In the genomic region with DNA sequence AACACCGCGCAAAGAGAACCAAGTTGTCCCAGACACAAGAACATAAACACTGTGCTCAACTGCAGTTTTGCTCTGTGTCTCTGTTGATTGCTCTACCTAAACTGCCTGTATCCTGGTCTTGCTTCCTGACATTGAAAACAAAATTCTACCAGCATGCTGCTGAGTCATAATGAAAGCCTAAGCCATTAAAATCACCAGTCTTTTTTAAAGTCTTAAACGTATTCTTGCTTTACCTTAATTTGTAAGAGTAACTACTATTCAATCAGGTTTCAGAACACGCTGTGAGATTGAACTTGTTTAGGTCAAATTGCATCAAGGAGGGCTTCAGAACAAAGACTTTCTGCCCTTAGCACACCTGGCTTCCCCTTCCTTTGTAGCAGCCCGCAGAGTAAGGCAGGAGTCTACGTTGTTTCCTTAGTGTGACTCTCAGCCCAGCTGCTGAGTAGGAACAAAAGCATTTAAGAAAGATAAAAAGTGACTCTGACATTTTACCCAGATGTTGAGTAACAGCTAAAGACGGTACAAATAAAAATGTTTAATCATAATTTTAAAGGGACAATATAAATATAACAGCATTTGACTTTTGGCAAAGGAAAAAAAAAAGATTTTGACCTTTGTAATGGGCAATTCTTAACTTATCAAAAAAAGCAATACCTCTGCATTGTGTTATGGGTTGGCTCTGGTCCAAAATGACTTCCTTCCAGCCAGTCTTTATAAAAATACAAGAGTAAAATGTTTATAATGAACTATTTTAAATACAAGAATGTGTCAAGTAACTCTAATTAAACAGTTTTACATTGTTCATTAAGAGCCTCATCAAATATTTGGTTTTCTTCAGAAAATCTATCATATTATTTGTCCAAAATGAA, we compare ENCODE assay signal across 8 cellular contexts.
DNase-seq lines count a peak whose midpoint lies in the region; ATAC-seq and TF ChIP-seq lines count a peak whose summit lies in the region.

No MANE protein-coding gene starts in this region.

- H3K27me3 Mint-ChIP-seq in type B pancreatic cell = no peaks in the 10 kb centered on the region

- no peaks in the 10 kb centered on the region for H3K9me3 Mint-ChIP-seq in type B pancreatic cell

- ATAC-seq in stimulated activated naive CD8-positive, alpha-beta T cell treated with anti-CD3 and anti-CD28 coated beads, Interleukin-15, Interleukin-2, amounts not matched to agents 100 U/mL and 50 U/mL, for 24 hours = no peak

- H3K4me1 Mint-ChIP-seq in type B pancreatic cell (ENCODE audit: unreplicated experiment) = peaks cover under 1% of the 10 kb centered on the region

- DNase-seq in GM13976 (ENCODE audit: low spot score) (peak; percentile 1), H4 (ENCODE audit: low spot score) (peak; percentile 42), NCI-H146 treated with DMSO at 0.1 percent for 48 hours (lab: John Stamatoyannopoulos, UW; ENCODE audit: unreplicated experiment) (peak; percentile 40), foreskin fibroblast (peak; percentile 65 to 83), type B pancreatic cell (ENCODE audit: extremely low spot score, unreplicated experiment) (no peak), pons (ENCODE audit: low spot score) (no peak), NCI-H2029 treated with DMSO at 0.1 percent for 48 hours (lab: John Stamatoyannopoulos, UW) (no peak)
- no peak for DNase-seq in stimulated activated naive CD8-positive, alpha-beta T cell treated with anti-CD3 and anti-CD28 coated beads, Interleukin-15, Interleukin-2, amounts not matched to agents 100 U/mL and 50 U/mL, for 24 hours

- H3K27ac Mint-ChIP-seq in type B pancreatic cell = no peak overlapping the region

- no peak overlapping the region for H3K4me3 Mint-ChIP-seq in type B pancreatic cell

- in situ Hi-C loops in GM13976 (cut with MboI; ENCODE audit: low sequenced_read_pairs, unreplicated experiment) = no loop called here

- H3K4me3 ChIP-seq in foreskin fibroblast (ENCODE audit: low read depth in 1 of 2, low read length in 2 of 2) = no peak overlapping the region

- TF ChIP-seq CTCF in GM13976 (IDR thresholded peaks at IDR 0.05; ENCODE audit: borderline replicate concordance, control extremely low read depth, extremely low read depth, insufficient read depth, missing control alignments) (no peak), foreskin fibroblast (IDR thresholded peaks at IDR 0.05; ENCODE audit: low read depth, low read length) (no peak), type B pancreatic cell (conservative IDR thresholded peaks at IDR 0.05) (no peak)

- H3K36me3 Mint-ChIP-seq in type B pancreatic cell = no peaks in the 10 kb centered on the region

Comparison
In these comparisons a context has a peak if more than half of its experiments do, and no peak if none do; other contexts are left out.
1. DNase-seq: peak in GM13976 (single experiment), H4 (single experiment), NCI-H146 treated with DMSO at 0.1 percent for 48 hours (single experiment) and foreskin fibroblast (2 of 2); none in type B pancreatic cell (single experiment), stimulated activated naive CD8-positive, alpha-beta T cell treated with anti-CD3 and anti-CD28 coated beads, Interleukin-15, Interleukin-2, amounts not matched to agents 100 U/mL and 50 U/mL, for 24 hours (single experiment), pons (single experiment) and NCI-H2029 treated with DMSO at 0.1 percent for 48 hours (single experiment).